16 cellular contexts compared by ENCODE assay signal in the genomic region with DNA sequence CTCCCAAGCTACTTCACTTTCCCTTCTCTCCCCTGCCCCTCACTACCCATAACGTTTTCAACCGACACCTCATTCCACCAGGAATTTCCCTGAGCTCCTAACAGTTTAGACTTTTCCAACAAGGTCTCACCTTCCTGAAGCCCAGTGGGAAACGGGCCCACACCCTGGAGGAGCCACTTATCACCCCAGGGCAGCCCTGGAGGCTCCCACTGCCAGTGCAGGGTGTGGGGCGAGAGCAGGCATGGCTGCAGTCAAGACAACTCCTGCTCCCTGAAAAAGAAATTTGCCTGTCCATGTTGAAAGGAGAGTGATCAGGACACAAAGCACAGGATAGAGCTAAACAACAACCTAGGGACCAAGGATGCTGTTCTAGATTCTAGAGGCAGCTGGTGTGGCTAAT. TPM values are rescaled to one million over a fixed set of nuclear protein-coding genes. Genes with fewer than 3 reads are reported as not detected.
A peak's percentile ranks its signal among the peaks of the same experiment; 100 is the strongest.
DNase-seq lines count a peak whose midpoint lies in the region; ATAC-seq, FAIRE-seq and TF ChIP-seq lines count a peak whose summit lies in the region.
"Had no signal": no experiment of that assay in that cellular context is flagged by ENCODE, and none has a peak within 500 bp of the region (broad histone marks: within the 10 kb centered on the region; RNA-seq: fewer than 3 reads in every experiment).

No MANE protein-coding gene starts in this region.

- H3K23ac ChIP-seq in IMR-90 (ENCODE audit: low read depth, low read length), result peak overlapping the region; percentile 90

- no peak overlapping the region; the same call in 1 of the 2 replicates for H2AK5ac ChIP-seq in IMR-90 (ENCODE audit: low read depth, low read length)

- TF ChIP-seq POLR2A in IMR-90 (IDR thresholded peaks at IDR 0.05; ENCODE audit: low read depth, low read length), result no peak

- H3K36me3 Mint-ChIP-seq in activated CD4-positive, alpha-beta T cell treated with anti-CD3 and anti-CD28 coated beads for 36 hours (ENCODE audit: low read depth), result peaks cover 19% of the 10 kb centered on the region
- H3K36me3 Mint-ChIP-seq in astrocyte (ENCODE audit: low read depth, unreplicated experiment), result no peaks in the 10 kb centered on the region
- peaks cover 1% of the 10 kb centered on the region for H3K36me3 Mint-ChIP-seq in osteocyte (ENCODE audit: unreplicated experiment)

- no peak overlapping the region for H3K14ac ChIP-seq in IMR-90 (replicated peaks; ENCODE audit: low read depth, low read length)

- 80% methylated on average over 2 of the region's 4 CpGs; no CpG with 5 or more reads in 1 of the 2 experiments for WGBS in IMR-90 (ENCODE audit: extremely low coverage in 2 of 2, insufficient read length in 1 of 2), 2 experiments

- H3K79me2 ChIP-seq in astrocyte (ENCODE audit: insufficient read depth, low read length), result peaks cover 32% of the 10 kb centered on the region

- no peak overlapping the region for H2BK20ac ChIP-seq in IMR-90 (ENCODE audit: low read depth, low read length)

- no peak overlapping the region for H2BK120ac ChIP-seq in IMR-90 (ENCODE audit: low read depth, low read length)

- intact Hi-C loops in activated CD4-positive, alpha-beta T cell treated with anti-CD3 and anti-CD28 coated beads for 36 hours (cut with DNase I, micrococcal nuclease), result loop anchor here (5.0 kb wide), 3 partner anchors 75 to 480 kb away; partner anchors contain the start of gene ECI1 (in 1 of the 2)
- intact Hi-C loops in IMR-90 (cut with micrococcal nuclease) (no loop called here), sciatic nerve (cut with DNase I) (no loop called here)

- POLR2A ChIA-PET in activated CD4-positive, alpha-beta T cell treated with anti-CD3 and anti-CD28 coated beads for 36 hours (lab: Charles Lee), result no interaction called here
- POLR2A ChIA-PET in IMR-90 (lab: Charles Lee; ENCODE audit: unreplicated experiment), result no interaction called here

- no peak overlapping the region for H2AFZ ChIP-seq in IMR-90 (replicated peaks; ENCODE audit: low read length, poor library complexity)
- H2AFZ ChIP-seq in astrocyte (ENCODE audit: low read depth, low read length), result no peak overlapping the region

- no peaks in the 10 kb centered on the region for H3K27me3 Mint-ChIP-seq in activated CD4-positive, alpha-beta T cell treated with anti-CD3 and anti-CD28 coated beads for 36 hours
- peaks cover 20% of the 10 kb centered on the region for H3K27me3 Mint-ChIP-seq in astrocyte (ENCODE audit: low read depth, unreplicated experiment)
- no peaks in the 10 kb centered on the region for H3K27me3 Mint-ChIP-seq in osteocyte (ENCODE audit: unreplicated experiment)

- H3K4me1 ChIP-seq in IMR-90 (ENCODE audit: control insufficient read depth, insufficient read depth, low read length) (peaks cover 4% of the 10 kb centered on the region), astrocyte (ENCODE audit: insufficient read depth, low read length) (peaks cover 11% of the 10 kb centered on the region)

- H3K4me1 Mint-ChIP-seq in activated CD4-positive, alpha-beta T cell treated with anti-CD3 and anti-CD28 coated beads for 36 hours, result peaks cover 19% of the 10 kb centered on the region
- peaks cover 6% of the 10 kb centered on the region for H3K4me1 Mint-ChIP-seq in astrocyte (ENCODE audit: low read depth, unreplicated experiment)
- H3K4me1 Mint-ChIP-seq in osteocyte (ENCODE audit: unreplicated experiment), result peaks cover 21% of the 10 kb centered on the region

- no peak overlapping the region for H2BK5ac ChIP-seq in IMR-90 (ENCODE audit: low read depth, low read length, poor library complexity, severe bottlenecking)

- in situ Hi-C loops in IMR-90 (cut with MboI; ENCODE audit: low sequenced_read_pairs), result loop anchor here (10.0 kb wide), 1 partner anchor 153 kb away; no protein-coding TSS in a partner anchor

- FAIRE-seq in astrocyte (lab: Jason Lieb, UNC), result no peak
- FAIRE-seq: A549, H54, pancreas had no signal

- H3K4ac ChIP-seq in IMR-90 (ENCODE audit: low read depth, low read length), result no peak overlapping the region

- H3K27ac Mint-ChIP-seq in activated CD4-positive, alpha-beta T cell treated with anti-CD3 and anti-CD28 coated beads for 36 hours, result no peak overlapping the region
- H3K27ac Mint-ChIP-seq in astrocyte (ENCODE audit: unreplicated experiment), result peak overlapping the region; percentile 75
- no peak overlapping the region for H3K27ac Mint-ChIP-seq in osteocyte (ENCODE audit: unreplicated experiment)

- TF ChIP-seq CTCF in IMR-90 (conservative IDR thresholded peaks at IDR 0.05; ENCODE audit: low read depth, low read length) (no peak), astrocyte (IDR thresholded peaks at IDR 0.05; ENCODE audit: insufficient read depth, low read depth, low read length) (no peak), osteocyte (IDR thresholded peaks at IDR 0.05) (no peak)

- H3K4me3 ChIP-seq in IMR-90 (ENCODE audit: insufficient read depth, low read depth, low read length), result no peak overlapping the region
- no peak overlapping the region for H3K4me3 ChIP-seq in astrocyte (ENCODE audit: insufficient read depth, low read depth, low read length)
- H3K4me3 ChIP-seq: lung, thyroid gland had no signal

- H4K20me1 ChIP-seq in IMR-90 (ENCODE audit: insufficient read depth, low read length) (0 out of 2 replicates have a peak, but pooled peaks cover 3% of the 10 kb centered on the region), astrocyte (ENCODE audit: insufficient read depth, low read length) (peaks cover 14% of the 10 kb centered on the region)

- H3K4me2 ChIP-seq in IMR-90 (ENCODE audit: low read depth, low read length) (no peak overlapping the region), astrocyte (ENCODE audit: low read length) (no peak overlapping the region)

- no peak for DNase-seq in activated CD4-positive, alpha-beta T cell treated with anti-CD3 and anti-CD28 coated beads for 36 hours
- DNase-seq in activated CD4-positive, alpha-beta T cell treated with anti-CD3 and anti-CD28 coated beads for 1 hour, result no peak
- DNase-seq in IMR-90 (no peak), astrocyte (ENCODE audit: low read depth) (no peak), osteocyte (ENCODE audit: extremely low spot score, unreplicated experiment) (no peak), NCI-H2029 treated with DMSO at 0.1 percent for 48 hours (lab: John Stamatoyannopoulos, UW) (no peak), sciatic nerve (ENCODE audit: low spot score) (no peak)
- DNase-seq: activated CD4-positive, alpha-beta T cell treated with anti-CD3 and anti-CD28 coated beads, Interleukin-2, amount 50 U/mL, for 4 hours; anterior cingulate cortex; stimulated activated CD4-positive, alpha-beta T cell treated with anti-CD3 and anti-CD28 coated beads, Interleukin-12 subunit alpha, Interleukin-12 subunit beta, amount 100 ng/mL, for 4 hours had no signal

- H3K4me3 Mint-ChIP-seq in activated CD4-positive, alpha-beta T cell treated with anti-CD3 and anti-CD28 coated beads for 36 hours, result peak overlapping the region; percentile 97
- H3K4me3 Mint-ChIP-seq in astrocyte (ENCODE audit: unreplicated experiment) (peak overlapping the region; percentile 82), osteocyte (ENCODE audit: unreplicated experiment) (peak overlapping the region; percentile 57)

- dilution Hi-C loops in IMR-90 (cut with HindIII; ENCODE audit: low sequenced_read_pairs, unreplicated experiment), result no loop called here

- H3K18ac ChIP-seq in IMR-90 (ENCODE audit: low read depth, low read length), result no peak overlapping the region

- TF ChIP-seq RAD21 in IMR-90 (IDR thresholded peaks at IDR 0.05; ENCODE audit: low read length), result no peak

- H3K9me3 ChIP-seq in IMR-90 (ENCODE audit: control insufficient read depth, insufficient read depth, low read length), result no peaks in the 10 kb centered on the region
- H3K9me3 ChIP-seq in astrocyte (ENCODE audit: insufficient read depth, low read depth, low read length), result no peaks in the 10 kb centered on the region
- H3K9me3 ChIP-seq: A549, pancreas, thyroid gland had no signal

- H4K8ac ChIP-seq in IMR-90 (ENCODE audit: low read depth in 2 of 2, low read length in 2 of 2), result no peak overlapping the region

- no peak overlapping the region for H2BK15ac ChIP-seq in IMR-90 (ENCODE audit: low read depth, low read length)

- no peaks in the 10 kb centered on the region for H3K27me3 ChIP-seq in IMR-90 (ENCODE audit: control insufficient read depth, insufficient read depth, low read length)
- peaks cover under 1% of the 10 kb centered on the region for H3K27me3 ChIP-seq in astrocyte (ENCODE audit: insufficient read depth, low read length)
- H3K27me3 ChIP-seq: pancreas, thyroid gland had no signal

- H4K91ac ChIP-seq in IMR-90 (ENCODE audit: insufficient read depth, low read depth, low read length), result no peak overlapping the region

- H4K5ac ChIP-seq in IMR-90 (ENCODE audit: low read depth, low read length), result no peak overlapping the region

- ATAC-seq in activated CD4-positive, alpha-beta T cell treated with anti-CD3 and anti-CD28 coated beads for 36 hours, result no peak
- ATAC-seq in IMR-90 (ENCODE audit: low read depth) (no peak), HG02973 (IDR thresholded peaks at IDR 0.05; ENCODE audit: unreplicated experiment) (no peak), sciatic nerve (no peak)
- ATAC-seq: pancreas had no signal

- CTCF ChIA-PET in activated CD4-positive, alpha-beta T cell treated with anti-CD3 and anti-CD28 coated beads for 36 hours (lab: Charles Lee), result interaction anchor here (0.5 to 1.6 kb wide), 6 partner anchors 9 to 400 kb away, joined by 3 to 7 read pairs (median 4); no protein-coding TSS in a partner anchor
- CTCF ChIA-PET in IMR-90 (lab: Yijun Ruan, JAX), result interaction anchor here (0.5 kb wide), 1 partner anchor 24 kb away, joined by 3 read pairs; no protein-coding TSS in a partner anchor

- H3K9ac ChIP-seq in IMR-90 (ENCODE audit: low read depth, low read length) (no peak overlapping the region), astrocyte (ENCODE audit: low read length) (no peak overlapping the region)

- no peaks in the 10 kb centered on the region for H3K9me3 Mint-ChIP-seq in activated CD4-positive, alpha-beta T cell treated with anti-CD3 and anti-CD28 coated beads for 36 hours (ENCODE audit: low read depth)
- H3K9me3 Mint-ChIP-seq in astrocyte (ENCODE audit: unreplicated experiment) (no peaks in the 10 kb centered on the region), osteocyte (ENCODE audit: unreplicated experiment) (no peaks in the 10 kb centered on the region)

- H2AK9ac ChIP-seq in IMR-90 (replicated peaks; ENCODE audit: low read depth, low read length, poor library complexity), result peak overlapping the region; percentile 97

- H3K79me1 ChIP-seq in IMR-90 (ENCODE audit: low read depth in 1 of 2, low read length in 2 of 2), result peaks cover 29 to 36% of the 10 kb centered on the region in 2 experiments

- no TSS peak for BruUV-seq in IMR-90 (replicated peaks; lab: Mats Ljungman, UMichigan)

- H3K56ac ChIP-seq in IMR-90 (ENCODE audit: extremely low read depth, insufficient read depth, low read length), result no peak overlapping the region

- H3K9me1 ChIP-seq in IMR-90 (ENCODE audit: insufficient read depth, low read length), result peaks cover 15% of the 10 kb centered on the region

- H3K27ac ChIP-seq in IMR-90 (ENCODE audit: insufficient read depth, low read length) (no peak overlapping the region), astrocyte (ENCODE audit: low read depth, low read length) (no peak overlapping the region)
- H3K27ac ChIP-seq: thyroid gland had no signal

- no peaks in the 10 kb centered on the region; the same call in 1 of the 2 replicates for H3K36me3 ChIP-seq in IMR-90 (ENCODE audit: control insufficient read depth, insufficient read depth, low read length)
- peaks cover 3% of the 10 kb centered on the region for H3K36me3 ChIP-seq in astrocyte (ENCODE audit: insufficient read depth, low read length)
- H3K36me3 ChIP-seq: pancreas, thyroid gland had no signal

RNA-seq across cellular contexts. Expression of gene CCNF, which starts 1.7 kb away (rescaled TPM):
- 10 to 100 TPM; 52.2 to 53.4 TPM for total RNA-seq in activated CD4-positive, alpha-beta T cell treated with anti-CD3 and anti-CD28 coated beads for 36 hours
- total RNA-seq in IMR-90 (2012; rRNA removed), result 19.2 and 20.1 TPM in 2 replicates
- polyA plus RNA-seq in IMR-90 (2012; rRNA removed), result 7.8 and 8.2 TPM in 2 replicates
- 5.4 and 6.1 TPM in 2 replicates for polyA plus RNA-seq in IMR-90 (2012; cell fraction: cytosol; rRNA removed)
- polyA plus RNA-seq in IMR-90 (2012; cell fraction: nucleus; rRNA removed; ENCODE audit: low replicate concordance), result 7.7 and 18.3 TPM in 2 replicates
- 5.5 and 6.4 TPM in 2 replicates for total RNA-seq in astrocyte
- 8.0 and 10.0 TPM in 2 replicates for total RNA-seq in osteocyte
- total RNA-seq in sciatic nerve, result 1.8 TPM

RNA-seq across cellular contexts. Expression of gene TEDC2, which starts 32.4 kb away (rescaled TPM):
- 10 to 100 TPM; 21.0 to 23.1 TPM for total RNA-seq in activated CD4-positive, alpha-beta T cell treated with anti-CD3 and anti-CD28 coated beads for 36 hours
- total RNA-seq in IMR-90 (2012; rRNA removed) (3.6 TPM in 2 replicates), astrocyte (5.8 and 6.0 TPM in 2 replicates), osteocyte (4.4 and 6.7 TPM in 2 replicates), sciatic nerve (0.58 TPM)
- polyA plus RNA-seq in IMR-90 (2012; rRNA removed), result 7.3 and 10.8 TPM in 2 replicates
- polyA plus RNA-seq in IMR-90 (2012; cell fraction: cytosol; rRNA removed), result 5.2 and 6.1 TPM in 2 replicates
- polyA plus RNA-seq in IMR-90 (2012; cell fraction: nucleus; rRNA removed; ENCODE audit: low replicate concordance), result 17.1 and 61.0 TPM in 2 replicates

RNA-seq across cellular contexts. Expression of gene NTN3, which starts 43.6 kb away (rescaled TPM):
- not detected for total RNA-seq in activated CD4-positive, alpha-beta T cell treated with anti-CD3 and anti-CD28 coated beads for 36 hours
- total RNA-seq in IMR-90 (2012; rRNA removed) (0.18 and 0.28 TPM in 2 replicates), astrocyte (1.1 and 1.3 TPM in 2 replicates), osteocyte (1.4 and 1.8 TPM in 2 replicates), sciatic nerve (0.36 TPM)
- polyA plus RNA-seq in IMR-90 (2012; rRNA removed), result 0.38 and 0.72 TPM in 2 replicates
- 0.44 and 0.96 TPM in 2 replicates for polyA plus RNA-seq in IMR-90 (2012; cell fraction: cytosol; rRNA removed)
- polyA plus RNA-seq in IMR-90 (2012; cell fraction: nucleus; rRNA removed; ENCODE audit: low replicate concordance), result 0.72 and 2.1 TPM in 2 replicates
- polyA plus RNA-seq: A549 had no signal

RNA-seq across cellular contexts. Expression of gene TBC1D24, which starts 47.4 kb away (rescaled TPM):
- 10 to 100 TPM; 10.4 to 12.7 TPM for total RNA-seq in activated CD4-positive, alpha-beta T cell treated with anti-CD3 and anti-CD28 coated beads for 36 hours
- total RNA-seq in IMR-90 (2012; rRNA removed), result 7.5 and 8.6 TPM in 2 replicates
- 13.4 and 16.2 TPM in 2 replicates for polyA plus RNA-seq in IMR-90 (2012; rRNA removed)
- polyA plus RNA-seq in IMR-90 (2012; cell fraction: cytosol; rRNA removed), result 6.5 and 11.7 TPM in 2 replicates
- 28.4 and 53.0 TPM in 2 replicates for polyA plus RNA-seq in IMR-90 (2012; cell fraction: nucleus; rRNA removed; ENCODE audit: low replicate concordance)
- 12.8 and 13.4 TPM in 2 replicates for total RNA-seq in astrocyte
- 15.4 and 17.4 TPM in 2 replicates for total RNA-seq in osteocyte
- total RNA-seq in sciatic nerve, result 15.4 TPM

Comparison
In these comparisons a context has a peak if more than half of its experiments do, and no peak if none do; other contexts are left out.
1. intact Hi-C loops: an anchor here in activated CD4-positive, alpha-beta T cell treated with anti-CD3 and anti-CD28 coated beads for 36 hours (5.0 kb wide); none called in IMR-90 and sciatic nerve.